1 cellular context compared by ENCODE assay signal in the genomic region with DNA sequence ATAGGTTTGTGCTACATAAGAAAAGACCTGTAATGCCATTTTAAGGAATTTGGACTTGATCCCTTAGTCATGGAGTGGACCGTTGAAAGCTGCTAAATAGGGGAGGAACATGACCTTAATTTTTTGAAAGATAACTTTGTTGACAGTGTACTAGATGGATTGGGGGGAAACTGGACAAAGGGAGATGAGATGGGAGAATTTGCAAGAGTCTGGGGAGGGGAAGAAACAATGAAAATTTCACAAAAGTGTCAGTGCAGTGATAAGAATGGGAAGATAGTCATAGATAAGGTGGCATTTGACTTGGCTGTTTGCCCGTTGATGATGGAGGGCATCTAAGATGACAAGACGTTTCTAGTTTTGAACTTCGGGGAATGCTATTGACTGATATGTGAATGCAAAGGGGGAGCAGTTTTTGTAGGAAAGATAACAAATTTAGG.
A peak's percentile ranks its signal among the peaks of the same experiment; 100 is the strongest.
TF ChIP-seq lines count a peak whose summit lies in the region.

No MANE protein-coding gene starts in this region.

TF ChIP-seq in K562, 482 proteins besides CTCF, POLR2A, EP300 and RAD21 (continued from another document and continues in another):
- TF ChIP-seq, protein P1, sequence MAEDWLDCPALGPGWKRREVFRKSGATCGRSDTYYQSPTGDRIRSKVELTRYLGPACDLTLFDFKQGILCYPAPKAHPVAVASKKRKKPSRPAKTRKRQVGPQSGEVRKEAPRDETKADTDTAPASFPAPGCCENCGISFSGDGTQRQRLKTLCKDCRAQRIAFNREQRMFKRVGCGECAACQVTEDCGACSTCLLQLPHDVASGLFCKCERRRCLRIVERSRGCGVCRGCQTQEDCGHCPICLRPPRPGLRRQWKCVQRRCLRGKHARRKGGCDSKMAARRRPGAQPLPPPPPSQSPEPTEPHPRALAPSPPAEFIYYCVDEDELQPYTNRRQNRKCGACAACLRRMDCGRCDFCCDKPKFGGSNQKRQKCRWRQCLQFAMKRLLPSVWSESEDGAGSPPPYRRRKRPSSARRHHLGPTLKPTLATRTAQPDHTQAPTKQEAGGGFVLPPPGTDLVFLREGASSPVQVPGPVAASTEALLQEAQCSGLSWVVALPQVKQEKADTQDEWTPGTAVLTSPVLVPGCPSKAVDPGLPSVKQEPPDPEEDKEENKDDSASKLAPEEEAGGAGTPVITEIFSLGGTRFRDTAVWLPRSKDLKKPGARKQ (CRISPR knock-in tag; IDR thresholded peaks at IDR 0.05) = no peak
- TF ChIP-seq, protein P2, sequence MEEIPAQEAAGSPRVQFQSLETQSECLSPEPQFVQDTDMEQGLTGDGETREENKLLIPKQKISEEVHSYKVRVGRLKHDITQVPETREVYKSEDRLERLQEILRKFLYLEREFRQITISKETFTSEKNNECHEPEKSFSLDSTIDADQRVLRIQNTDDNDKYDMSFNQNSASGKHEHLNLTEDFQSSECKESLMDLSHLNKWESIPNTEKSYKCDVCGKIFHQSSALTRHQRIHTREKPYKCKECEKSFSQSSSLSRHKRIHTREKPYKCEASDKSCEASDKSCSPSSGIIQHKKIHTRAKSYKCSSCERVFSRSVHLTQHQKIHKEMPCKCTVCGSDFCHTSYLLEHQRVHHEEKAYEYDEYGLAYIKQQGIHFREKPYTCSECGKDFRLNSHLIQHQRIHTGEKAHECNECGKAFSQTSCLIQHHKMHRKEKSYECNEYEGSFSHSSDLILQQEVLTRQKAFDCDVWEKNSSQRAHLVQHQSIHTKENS (CRISPR knock-in tag; IDR thresholded peaks at IDR 0.05) = no peak
- no peak for TF ChIP-seq SMC3 (conservative IDR thresholded peaks at IDR 0.05; ENCODE audit: insufficient read depth, low read depth, low read length)
- peak; percentile 78 for TF ChIP-seq CBFA2T3 (IDR thresholded peaks at IDR 0.05)
- 0 out of 2 replicates have a peak, but pooled peaks have one; percentile 19 for TF ChIP-seq TOE1 (IDR thresholded peaks at IDR 0.05; ENCODE audit: borderline replicate concordance)
- no peak for TF ChIP-seq TOE1 (CRISPR knock-in tag; IDR thresholded peaks at IDR 0.05; ENCODE audit: borderline replicate concordance, low read depth)
- no peak for TF ChIP-seq ZNF354B (CRISPR knock-in tag; IDR thresholded peaks at IDR 0.05)
- TF ChIP-seq, protein P3, sequence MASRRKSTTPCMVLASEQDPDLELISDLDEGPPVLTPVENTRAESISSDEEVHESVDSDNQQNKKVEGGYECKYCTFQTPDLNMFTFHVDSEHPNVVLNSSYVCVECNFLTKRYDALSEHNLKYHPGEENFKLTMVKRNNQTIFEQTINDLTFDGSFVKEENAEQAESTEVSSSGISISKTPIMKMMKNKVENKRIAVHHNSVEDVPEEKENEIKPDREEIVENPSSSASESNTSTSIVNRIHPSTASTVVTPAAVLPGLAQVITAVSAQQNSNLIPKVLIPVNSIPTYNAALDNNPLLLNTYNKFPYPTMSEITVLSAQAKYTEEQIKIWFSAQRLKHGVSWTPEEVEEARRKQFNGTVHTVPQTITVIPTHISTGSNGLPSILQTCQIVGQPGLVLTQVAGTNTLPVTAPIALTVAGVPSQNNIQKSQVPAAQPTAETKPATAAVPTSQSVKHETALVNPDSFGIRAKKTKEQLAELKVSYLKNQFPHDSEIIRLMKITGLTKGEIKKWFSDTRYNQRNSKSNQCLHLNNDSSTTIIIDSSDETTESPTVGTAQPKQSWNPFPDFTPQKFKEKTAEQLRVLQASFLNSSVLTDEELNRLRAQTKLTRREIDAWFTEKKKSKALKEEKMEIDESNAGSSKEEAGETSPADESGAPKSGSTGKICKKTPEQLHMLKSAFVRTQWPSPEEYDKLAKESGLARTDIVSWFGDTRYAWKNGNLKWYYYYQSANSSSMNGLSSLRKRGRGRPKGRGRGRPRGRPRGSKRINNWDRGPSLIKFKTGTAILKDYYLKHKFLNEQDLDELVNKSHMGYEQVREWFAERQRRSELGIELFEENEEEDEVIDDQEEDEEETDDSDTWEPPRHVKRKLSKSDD (conservative IDR thresholded peaks at IDR 0.05; ENCODE audit: low read length) = no peak
- TF ChIP-seq KAT2B (IDR thresholded peaks at IDR 0.05; ENCODE audit: low read depth, low read length) = no peak
- TF ChIP-seq DDX20 (tag; IDR thresholded peaks at IDR 0.05; ENCODE audit: low read depth) = no peak
- no peak for TF ChIP-seq ZNF311 (CRISPR knock-in tag; IDR thresholded peaks at IDR 0.05)
- no peak for TF ChIP-seq ZNF143 (CRISPR knock-in tag; IDR thresholded peaks at IDR 0.05)
- TF ChIP-seq NCOA6 (IDR thresholded peaks at IDR 0.05) = no peak
- no peak for TF ChIP-seq ZNF175 (CRISPR knock-in tag; IDR thresholded peaks at IDR 0.05; ENCODE audit: low read depth)
- TF ChIP-seq, protein P4, sequence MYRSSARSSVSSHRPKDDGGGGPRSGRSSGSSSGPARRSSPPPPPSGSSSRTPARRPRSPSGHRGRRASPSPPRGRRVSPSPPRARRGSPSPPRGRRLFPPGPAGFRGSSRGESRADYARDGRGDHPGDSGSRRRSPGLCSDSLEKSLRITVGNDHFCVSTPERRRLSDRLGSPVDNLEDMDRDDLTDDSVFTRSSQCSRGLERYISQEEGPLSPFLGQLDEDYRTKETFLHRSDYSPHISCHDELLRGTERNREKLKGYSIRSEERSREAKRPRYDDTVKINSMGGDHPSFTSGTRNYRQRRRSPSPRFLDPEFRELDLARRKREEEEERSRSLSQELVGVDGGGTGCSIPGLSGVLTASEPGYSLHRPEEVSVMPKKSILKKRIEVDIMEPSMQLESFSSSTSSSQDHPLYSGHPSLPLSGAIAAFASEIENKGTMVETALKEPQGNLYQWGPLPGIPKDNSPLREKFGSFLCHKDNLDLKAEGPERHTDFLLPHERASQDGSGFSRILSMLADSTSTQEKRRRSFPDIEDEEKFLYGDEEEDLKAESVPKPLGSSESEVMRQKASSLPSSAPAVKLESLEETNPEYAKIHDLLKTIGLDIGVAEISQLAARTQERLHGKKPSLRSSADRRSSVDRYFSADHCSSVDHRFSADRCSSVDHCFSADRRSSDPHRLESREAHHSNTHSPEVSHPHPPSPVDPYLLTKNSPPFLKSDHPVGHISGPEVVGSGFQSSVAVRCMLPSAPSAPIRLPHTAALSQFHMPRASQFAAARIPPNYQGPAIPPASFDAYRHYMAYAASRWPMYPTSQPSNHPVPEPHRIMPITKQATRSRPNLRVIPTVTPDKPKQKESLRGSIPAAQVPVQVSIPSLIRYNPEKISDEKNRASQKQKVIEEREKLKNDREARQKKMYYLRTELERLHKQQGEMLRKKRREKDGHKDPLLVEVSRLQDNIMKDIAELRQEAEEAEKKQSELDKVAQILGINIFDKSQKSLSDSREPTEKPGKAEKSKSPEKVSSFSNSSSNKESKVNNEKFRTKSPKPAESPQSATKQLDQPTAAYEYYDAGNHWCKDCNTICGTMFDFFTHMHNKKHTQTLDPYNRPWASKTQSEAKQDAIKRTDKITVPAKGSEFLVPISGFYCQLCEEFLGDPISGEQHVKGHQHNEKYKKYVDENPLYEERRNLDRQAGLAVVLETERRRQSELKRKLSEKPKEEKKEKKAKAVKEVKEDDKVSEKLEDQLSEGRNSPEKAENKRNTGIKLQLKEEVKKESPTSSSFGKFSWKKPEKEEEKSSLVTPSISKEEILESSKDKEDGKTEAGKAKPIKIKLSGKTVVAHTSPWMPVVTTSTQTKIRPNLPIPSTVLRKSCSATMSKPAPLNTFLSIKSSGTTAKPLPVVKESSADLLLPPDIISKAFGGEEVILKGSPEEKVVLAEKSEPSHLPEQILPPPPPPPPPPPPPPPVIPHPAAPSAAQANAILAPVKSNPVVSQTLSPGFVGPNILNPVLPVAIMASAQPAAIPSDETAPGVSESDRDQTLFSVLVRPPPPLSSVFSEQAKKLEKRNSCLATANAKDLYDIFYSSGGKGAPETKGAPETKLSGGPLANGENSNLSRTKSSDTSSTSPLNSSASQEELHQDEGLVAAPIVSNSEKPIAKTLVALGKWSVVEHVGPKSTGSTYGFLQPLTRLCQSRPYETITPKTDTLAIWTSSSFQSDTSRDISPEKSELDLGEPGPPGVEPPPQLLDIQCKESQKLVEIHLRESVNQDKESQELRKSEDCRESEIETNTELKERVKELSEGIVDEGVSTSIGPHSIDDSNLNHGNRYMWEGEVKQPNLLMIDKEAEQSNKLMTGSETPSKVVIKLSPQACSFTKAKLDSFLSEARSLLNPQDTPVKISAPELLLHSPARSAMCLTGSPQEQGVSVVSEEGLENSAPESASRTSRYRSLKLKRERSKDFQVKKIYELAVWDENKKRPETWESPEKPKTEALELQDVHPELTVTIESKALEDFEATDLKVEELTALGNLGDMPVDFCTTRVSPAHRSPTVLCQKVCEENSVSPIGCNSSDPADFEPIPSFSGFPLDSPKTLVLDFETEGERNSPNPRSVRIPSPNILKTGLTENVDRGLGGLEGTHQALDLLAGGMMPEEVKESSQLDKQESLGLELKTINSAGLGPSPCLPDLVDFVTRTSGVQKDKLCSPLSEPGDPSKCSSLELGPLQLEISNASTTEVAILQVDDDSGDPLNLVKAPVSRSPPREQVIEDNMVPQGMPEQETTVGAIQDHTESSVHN (IDR thresholded peaks at IDR 0.05; ENCODE audit: borderline replicate concordance in 1 of 2, low read depth in 1 of 2) = no peak
- TF ChIP-seq SREBF1 (IDR thresholded peaks at IDR 0.05; ENCODE audit: borderline replicate concordance, low read depth, low read length) = no peak
- peak; percentile 76 for TF ChIP-seq SMARCE1 (IDR thresholded peaks at IDR 0.05)
- TF ChIP-seq HOXB6 (CRISPR knock-in tag; IDR thresholded peaks at IDR 0.05; ENCODE audit: borderline replicate concordance) = no peak
- TF ChIP-seq, protein P5, sequence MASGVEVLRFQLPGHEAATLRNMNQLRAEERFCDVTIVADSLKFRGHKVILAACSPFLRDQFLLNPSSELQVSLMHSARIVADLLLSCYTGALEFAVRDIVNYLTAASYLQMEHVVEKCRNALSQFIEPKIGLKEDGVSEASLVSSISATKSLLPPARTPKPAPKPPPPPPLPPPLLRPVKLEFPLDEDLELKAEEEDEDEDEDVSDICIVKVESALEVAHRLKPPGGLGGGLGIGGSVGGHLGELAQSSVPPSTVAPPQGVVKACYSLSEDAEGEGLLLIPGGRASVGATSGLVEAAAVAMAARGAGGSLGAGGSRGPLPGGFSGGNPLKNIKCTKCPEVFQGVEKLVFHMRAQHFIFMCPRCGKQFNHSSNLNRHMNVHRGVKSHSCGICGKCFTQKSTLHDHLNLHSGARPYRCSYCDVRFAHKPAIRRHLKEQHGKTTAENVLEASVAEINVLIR (CRISPR knock-in tag; IDR thresholded peaks at IDR 0.05) = no peak
- no peak for TF ChIP-seq POLR2AphosphoS2 (IDR thresholded peaks at IDR 0.05; ENCODE audit: low read length)
- TF ChIP-seq, protein P6, sequence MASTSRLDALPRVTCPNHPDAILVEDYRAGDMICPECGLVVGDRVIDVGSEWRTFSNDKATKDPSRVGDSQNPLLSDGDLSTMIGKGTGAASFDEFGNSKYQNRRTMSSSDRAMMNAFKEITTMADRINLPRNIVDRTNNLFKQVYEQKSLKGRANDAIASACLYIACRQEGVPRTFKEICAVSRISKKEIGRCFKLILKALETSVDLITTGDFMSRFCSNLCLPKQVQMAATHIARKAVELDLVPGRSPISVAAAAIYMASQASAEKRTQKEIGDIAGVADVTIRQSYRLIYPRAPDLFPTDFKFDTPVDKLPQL (IDR thresholded peaks at IDR 0.05; ENCODE audit: extremely low read depth, insufficient read length) = no peak
- TF ChIP-seq RBM22 (IDR thresholded peaks at IDR 0.05; ENCODE audit: low read depth, low read length, poor library complexity, severe bottlenecking) = no peak
- no peak for TF ChIP-seq BRD9 (IDR thresholded peaks at IDR 0.05; ENCODE audit: low read depth, partially characterized antibody)
- TF ChIP-seq XRCC3 (IDR thresholded peaks at IDR 0.05) = no peak
- no peak for TF ChIP-seq HNRNPL (IDR thresholded peaks at IDR 0.05; ENCODE audit: low read depth, low read length)
- TF ChIP-seq ZNF644 (tag; IDR thresholded peaks at IDR 0.05; ENCODE audit: low read depth) = no peak
- TF ChIP-seq KLF6 (CRISPR knock-in tag; IDR thresholded peaks at IDR 0.05; ENCODE audit: borderline replicate concordance) = no peak
- TF ChIP-seq, protein P7, sequence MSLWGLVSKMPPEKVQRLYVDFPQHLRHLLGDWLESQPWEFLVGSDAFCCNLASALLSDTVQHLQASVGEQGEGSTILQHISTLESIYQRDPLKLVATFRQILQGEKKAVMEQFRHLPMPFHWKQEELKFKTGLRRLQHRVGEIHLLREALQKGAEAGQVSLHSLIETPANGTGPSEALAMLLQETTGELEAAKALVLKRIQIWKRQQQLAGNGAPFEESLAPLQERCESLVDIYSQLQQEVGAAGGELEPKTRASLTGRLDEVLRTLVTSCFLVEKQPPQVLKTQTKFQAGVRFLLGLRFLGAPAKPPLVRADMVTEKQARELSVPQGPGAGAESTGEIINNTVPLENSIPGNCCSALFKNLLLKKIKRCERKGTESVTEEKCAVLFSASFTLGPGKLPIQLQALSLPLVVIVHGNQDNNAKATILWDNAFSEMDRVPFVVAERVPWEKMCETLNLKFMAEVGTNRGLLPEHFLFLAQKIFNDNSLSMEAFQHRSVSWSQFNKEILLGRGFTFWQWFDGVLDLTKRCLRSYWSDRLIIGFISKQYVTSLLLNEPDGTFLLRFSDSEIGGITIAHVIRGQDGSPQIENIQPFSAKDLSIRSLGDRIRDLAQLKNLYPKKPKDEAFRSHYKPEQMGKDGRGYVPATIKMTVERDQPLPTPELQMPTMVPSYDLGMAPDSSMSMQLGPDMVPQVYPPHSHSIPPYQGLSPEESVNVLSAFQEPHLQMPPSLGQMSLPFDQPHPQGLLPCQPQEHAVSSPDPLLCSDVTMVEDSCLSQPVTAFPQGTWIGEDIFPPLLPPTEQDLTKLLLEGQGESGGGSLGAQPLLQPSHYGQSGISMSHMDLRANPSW (CRISPR knock-in tag; IDR thresholded peaks at IDR 0.05) = no peak
- TF ChIP-seq PURB (CRISPR knock-in tag; IDR thresholded peaks at IDR 0.05; ENCODE audit: low read depth) = no peak
- TF ChIP-seq FOS (IDR thresholded peaks at IDR 0.05; ENCODE audit: extremely low read depth, insufficient read length) = no peak
- no peak for TF ChIP-seq NFXL1 (CRISPR knock-in tag; IDR thresholded peaks at IDR 0.05)
- no peak for TF ChIP-seq PPARD (CRISPR knock-in tag; IDR thresholded peaks at IDR 0.05)
- TF ChIP-seq MCM7 (IDR thresholded peaks at IDR 0.05) = no peak
- TF ChIP-seq, protein P8, sequence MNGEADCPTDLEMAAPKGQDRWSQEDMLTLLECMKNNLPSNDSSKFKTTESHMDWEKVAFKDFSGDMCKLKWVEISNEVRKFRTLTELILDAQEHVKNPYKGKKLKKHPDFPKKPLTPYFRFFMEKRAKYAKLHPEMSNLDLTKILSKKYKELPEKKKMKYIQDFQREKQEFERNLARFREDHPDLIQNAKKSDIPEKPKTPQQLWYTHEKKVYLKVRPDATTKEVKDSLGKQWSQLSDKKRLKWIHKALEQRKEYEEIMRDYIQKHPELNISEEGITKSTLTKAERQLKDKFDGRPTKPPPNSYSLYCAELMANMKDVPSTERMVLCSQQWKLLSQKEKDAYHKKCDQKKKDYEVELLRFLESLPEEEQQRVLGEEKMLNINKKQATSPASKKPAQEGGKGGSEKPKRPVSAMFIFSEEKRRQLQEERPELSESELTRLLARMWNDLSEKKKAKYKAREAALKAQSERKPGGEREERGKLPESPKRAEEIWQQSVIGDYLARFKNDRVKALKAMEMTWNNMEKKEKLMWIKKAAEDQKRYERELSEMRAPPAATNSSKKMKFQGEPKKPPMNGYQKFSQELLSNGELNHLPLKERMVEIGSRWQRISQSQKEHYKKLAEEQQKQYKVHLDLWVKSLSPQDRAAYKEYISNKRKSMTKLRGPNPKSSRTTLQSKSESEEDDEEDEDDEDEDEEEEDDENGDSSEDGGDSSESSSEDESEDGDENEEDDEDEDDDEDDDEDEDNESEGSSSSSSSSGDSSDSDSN (IDR thresholded peaks at IDR 0.05; ENCODE audit: borderline replicate concordance in 1 of 2, low read depth in 2 of 2, low read length in 2 of 2) = no peak
- no peak for TF ChIP-seq POLR3G (IDR thresholded peaks at IDR 0.05; ENCODE audit: extremely low read depth, insufficient read length, insufficient replicate concordance)
